In genomic region chr4:188727746-188728145, GRCh38 we compare ENCODE assay signal across 28 cellular contexts.
"Had no signal": no experiment of that assay in that cellular context is flagged by ENCODE, and none has a peak within 500 bp of the region (broad histone marks: within the 10 kb centered on the region; RNA-seq: fewer than 3 reads in every experiment).

No MANE protein-coding gene starts in this region.

- H3K4me3 ChIP-seq: adrenal gland, body of pancreas, colonic mucosa, gastrocnemius medialis, heart left ventricle had no signal

- H3K27me3 ChIP-seq: adrenal gland, body of pancreas, colonic mucosa, gastrocnemius medialis, heart left ventricle had no signal

- H3K9me3 ChIP-seq: adrenal gland, body of pancreas, colonic mucosa, gastrocnemius medialis had no signal

- H3K27ac ChIP-seq: adrenal gland, body of pancreas, colonic mucosa, gastrocnemius medialis, heart left ventricle, WERI-Rb-1 had no signal

- DNase-seq: activated B cell treated with CpG ODN at 0.5 μM for 24 hours; activated CD4-positive, alpha-beta T cell treated with anti-CD3 and anti-CD28 coated beads for 48 hours; activated CD4-positive, alpha-beta T cell treated with anti-CD3 and anti-CD28 coated beads, Interleukin-2, amount 50 U/mL, for 1 hour; activated CD4-positive, alpha-beta T cell treated with anti-CD3 and anti-CD28 coated beads, Interleukin-2, amount 50 U/mL, for 48 hours; activated CD8-positive, alpha-beta memory T cell treated with anti-CD3 and anti-CD28 coated beads for 24 hours; activated CD8-positive, alpha-beta T cell treated with anti-CD3 and anti-CD28 coated beads for 36 hours; activated effector memory CD4-positive, alpha-beta T cell treated with Interleukin-2 at 50 U/mL for 16 hours; activated gamma-delta T cell treated with Interleukin-2 at 50 U/mL for 16 hours; activated naive CD4-positive, alpha-beta T cell treated with anti-CD3 and anti-CD28 coated beads, Interleukin-2, amount 50 U/mL, for 16 hours; activated naive CD4-positive, alpha-beta T cell treated with Interleukin-2 at 50 U/mL for 16 hours; activated T-cell treated with anti-CD3 and anti-CD28 coated beads, Interleukin-2, amount 50 U/mL, for 4 hours; adrenal gland; amygdala; aorta; body of pancreas; caudate nucleus; colonic mucosa; effector CD8-positive, alpha-beta T cell; foreskin fibroblast; gastrocnemius medialis; glutamatergic neuron; heart left ventricle; T-helper 17 cell; T1000; WERI-Rb-1 had no signal

- ATAC-seq: activated CD4-positive, CD25-positive, alpha-beta regulatory T cell treated with anti-CD3 and anti-CD28 coated beads, Interleukin-2, amount 50 U/mL, for 24 hours; activated CD8-positive, alpha-beta T cell treated with anti-CD3 and anti-CD28 coated beads for 36 hours; activated T-cell treated with anti-CD3 and anti-CD28 coated beads, Interleukin-2, amount 50 U/mL, for 4 hours; activated T-helper 17 cell treated with anti-CD3 and anti-CD28 coated beads, Interleukin-2, amount 50 U/mL, for 72 hours; body of pancreas; esophagus mucosa; gastrocnemius medialis; heart left ventricle; T-helper 17 cell had no signal
